In genomic region chr6:53751417-53751816, GRCh38 we compare ENCODE assay signal across 17 cellular contexts. TPM values are rescaled to one million over a fixed set of nuclear protein-coding genes. Genes with fewer than 3 reads are reported as not detected.
A peak's percentile ranks its signal among the peaks of the same experiment; 100 is the strongest.
DNase-seq lines count a peak whose midpoint lies in the region; ATAC-seq and TF ChIP-seq lines count a peak whose summit lies in the region.
"Had no signal": no experiment of that assay in that cellular context is flagged by ENCODE, and none has a peak within 500 bp of the region (broad histone marks: within the 10 kb centered on the region; RNA-seq: fewer than 3 reads in every experiment).

No MANE protein-coding gene starts in this region.

- no peaks in the 10 kb centered on the region for H4K20me1 ChIP-seq in smooth muscle cell (ENCODE audit: low read depth)

- no peak for TF ChIP-seq POLR2A in vagina (IDR thresholded peaks at IDR 0.05)

- H3K27ac ChIP-seq in HEK293 (ENCODE audit: extremely low read depth, low read depth, low read length) (no peak overlapping the region), RWPE2 (ENCODE audit: poor library complexity, severe bottlenecking) (peak overlapping the region; percentile 90), smooth muscle cell (ENCODE audit: low read depth) (peak overlapping the region; percentile 30), vagina (peak overlapping the region; percentile 37)
- H3K27ac ChIP-seq: GM23248 had no signal

- H3K9me3 Mint-ChIP-seq in activated CD4-positive, alpha-beta memory T cell treated with anti-CD3 and anti-CD28 coated beads for 36 hours: no peaks in the 10 kb centered on the region
- H3K9me3 Mint-ChIP-seq: CD4-positive, alpha-beta memory T cell had no signal

- no peaks in the 10 kb centered on the region for H3K36me3 ChIP-seq in HEK293 (ENCODE audit: control insufficient read depth in 2 of 2, insufficient read depth in 1 of 2, low read length in 2 of 2)
- no peaks in the 10 kb centered on the region; the same call in 1 of the 2 replicates for H3K36me3 ChIP-seq in RWPE2 (ENCODE audit: low read depth)
- no peaks in the 10 kb centered on the region for H3K36me3 ChIP-seq in smooth muscle cell (ENCODE audit: low read depth)
- no peaks in the 10 kb centered on the region for H3K36me3 ChIP-seq in vagina

- H3K36me3 Mint-ChIP-seq in activated CD4-positive, alpha-beta memory T cell treated with anti-CD3 and anti-CD28 coated beads for 36 hours: no peaks in the 10 kb centered on the region
- H3K36me3 Mint-ChIP-seq: CD4-positive, alpha-beta memory T cell had no signal

- H3K27me3 ChIP-seq in RWPE2 (ENCODE audit: insufficient read depth, poor library complexity, severe bottlenecking): no peaks in the 10 kb centered on the region
- no peaks in the 10 kb centered on the region for H3K27me3 ChIP-seq in smooth muscle cell (ENCODE audit: low read depth)
- no peaks in the 10 kb centered on the region for H3K27me3 ChIP-seq in vagina

- H3K4me3 ChIP-seq in HEK293 (ENCODE audit: low read depth, low read length) (no peak overlapping the region), RWPE2 (ENCODE audit: severe bottlenecking) (no peak overlapping the region), smooth muscle cell (no peak overlapping the region), vagina (no peak overlapping the region)
- H3K4me3 ChIP-seq: GM12878, GM23248 had no signal

- H3K4me3 Mint-ChIP-seq in activated CD4-positive, alpha-beta memory T cell treated with anti-CD3 and anti-CD28 coated beads for 36 hours: no peak overlapping the region
- H3K4me3 Mint-ChIP-seq: CD4-positive, alpha-beta memory T cell had no signal

- H3K27ac Mint-ChIP-seq in activated CD4-positive, alpha-beta memory T cell treated with anti-CD3 and anti-CD28 coated beads for 36 hours: no peak overlapping the region
- H3K27ac Mint-ChIP-seq: CD4-positive, alpha-beta memory T cell had no signal

- H3K4me1 ChIP-seq in HEK293 (ENCODE audit: control insufficient read depth, insufficient read depth, low read length): no peaks in the 10 kb centered on the region
- peaks cover 28% of the 10 kb centered on the region for H3K4me1 ChIP-seq in RWPE2 (ENCODE audit: insufficient read depth, poor library complexity, severe bottlenecking)
- no peaks in the 10 kb centered on the region for H3K4me1 ChIP-seq in smooth muscle cell (ENCODE audit: low read depth)
- H3K4me1 ChIP-seq in vagina: peaks cover 10% of the 10 kb centered on the region

- no peak overlapping the region for H3K9ac ChIP-seq in smooth muscle cell (ENCODE audit: low read depth)
- H3K9ac ChIP-seq: GM23248 had no signal

- H2AFZ ChIP-seq in smooth muscle cell (ENCODE audit: low read depth): no peak overlapping the region
- H2AFZ ChIP-seq: GM23248 had no signal

- TF ChIP-seq CTCF in HEK293 (tag by site-specific recombination; IDR thresholded peaks at IDR 0.05) (no peak), RWPE2 (IDR thresholded peaks at IDR 0.05; ENCODE audit: poor library complexity, severe bottlenecking) (no peak), smooth muscle cell (IDR thresholded peaks at IDR 0.05; ENCODE audit: borderline replicate concordance, insufficient read depth, poor library complexity, severe bottlenecking) (no peak), vagina (IDR thresholded peaks at IDR 0.05) (no peak)

- H3K27me3 Mint-ChIP-seq in activated CD4-positive, alpha-beta memory T cell treated with anti-CD3 and anti-CD28 coated beads for 36 hours: no peaks in the 10 kb centered on the region

- no peak overlapping the region for H3K4me2 ChIP-seq in smooth muscle cell

- DNase-seq in RWPE2 (ENCODE audit: low spot score): no peak
- DNase-seq in smooth muscle cell (lab: John Stamatoyannopoulos, UW; ENCODE audit: unreplicated experiment): no peak
- no peak for DNase-seq in vagina (ENCODE audit: extremely low spot score in 2 of 2)
- DNase-seq in activated CD4-positive, alpha-beta memory T cell treated with anti-CD3 and anti-CD28 coated beads for 36 hours: no peak
- DNase-seq in stimulated activated CD4-positive, alpha-beta T cell treated with anti-CD3 and anti-CD28 coated beads, Interleukin-4, amount 100 ng/mL, for 1 hour: no peak
- DNase-seq: C1 segment of cervical spinal cord; CD4-positive, alpha-beta memory T cell; COR-L47; DMS153; DMS79; EL; GDM1; GM23248; H7; HCEC 1CT had no signal

- H3K9me3 ChIP-seq in HEK293 (ENCODE audit: control insufficient read depth, insufficient read depth, low read depth, low read length): no peaks in the 10 kb centered on the region
- H3K9me3 ChIP-seq in RWPE2 (ENCODE audit: severe bottlenecking): no peaks in the 10 kb centered on the region
- no peaks in the 10 kb centered on the region for H3K9me3 ChIP-seq in smooth muscle cell (replicated peaks; ENCODE audit: low read depth)
- no peaks in the 10 kb centered on the region for H3K9me3 ChIP-seq in vagina

- WGBS in smooth muscle cell (ENCODE audit: low lambda C conversion rate): 45% methylated on average over 1 of the region's 1 CpG

- ATAC-seq in RWPE2 (ENCODE audit: low read depth): no peak
- ATAC-seq: GM12878 had no signal

- POLR2A ChIA-PET in HEK293 (lab: Yijun Ruan, JAX): no interaction called here
- POLR2A ChIA-PET in activated CD4-positive, alpha-beta memory T cell treated with anti-CD3 and anti-CD28 coated beads for 36 hours (lab: Charles Lee): no interaction called here

- no peaks in the 10 kb centered on the region for H3F3A ChIP-seq in smooth muscle cell (ENCODE audit: low read depth)

- CTCF ChIA-PET in HEK293 (lab: Yijun Ruan, JAX): no interaction called here
- CTCF ChIA-PET in activated CD4-positive, alpha-beta memory T cell treated with anti-CD3 and anti-CD28 coated beads for 36 hours (lab: Charles Lee): interaction anchor here (1.6 kb wide), 1 partner anchor 23 kb away, joined by 6 read pairs; no protein-coding TSS in a partner anchor

- intact Hi-C loops in vagina (cut with DNase I): no loop called here
- intact Hi-C loops in activated CD4-positive, alpha-beta memory T cell treated with anti-CD3 and anti-CD28 coated beads for 36 hours (cut with micrococcal nuclease): no loop called here

- H3K4me1 Mint-ChIP-seq in activated CD4-positive, alpha-beta memory T cell treated with anti-CD3 and anti-CD28 coated beads for 36 hours (ENCODE audit: low read depth): no peaks in the 10 kb centered on the region
- H3K4me1 Mint-ChIP-seq: CD4-positive, alpha-beta memory T cell had no signal

- no peaks in the 10 kb centered on the region for H3K79me2 ChIP-seq in smooth muscle cell (ENCODE audit: low read depth)

TF ChIP-seq in HEK293, 187 proteins besides CTCF, POLR2A, EP300 and RAD21:
- TF ChIP-seq ATF2 (tag by site-specific recombination; IDR thresholded peaks at IDR 0.05; ENCODE audit: low read depth): peak; percentile 63; the same call in 1 of the 2 replicates
- TF ChIP-seq GLIS2 (tag by site-specific recombination; IDR thresholded peaks at IDR 0.05): no peak

RNA-seq across cellular contexts. Expression of gene LRRC1, which starts 43.4 kb away (rescaled TPM):
- total RNA-seq in smooth muscle cell (19.9 and 24.0 TPM in 2 replicates), vagina (52.5 TPM)
- polyA plus RNA-seq in smooth muscle cell: 11.8 and 14.6 TPM in 2 replicates
- total RNA-seq in activated CD4-positive, alpha-beta memory T cell treated with anti-CD3 and anti-CD28 coated beads for 36 hours: 1 to 10 TPM; 3.2 TPM
